ENCODE assay signal across 8 cellular contexts in the genomic region with DNA sequence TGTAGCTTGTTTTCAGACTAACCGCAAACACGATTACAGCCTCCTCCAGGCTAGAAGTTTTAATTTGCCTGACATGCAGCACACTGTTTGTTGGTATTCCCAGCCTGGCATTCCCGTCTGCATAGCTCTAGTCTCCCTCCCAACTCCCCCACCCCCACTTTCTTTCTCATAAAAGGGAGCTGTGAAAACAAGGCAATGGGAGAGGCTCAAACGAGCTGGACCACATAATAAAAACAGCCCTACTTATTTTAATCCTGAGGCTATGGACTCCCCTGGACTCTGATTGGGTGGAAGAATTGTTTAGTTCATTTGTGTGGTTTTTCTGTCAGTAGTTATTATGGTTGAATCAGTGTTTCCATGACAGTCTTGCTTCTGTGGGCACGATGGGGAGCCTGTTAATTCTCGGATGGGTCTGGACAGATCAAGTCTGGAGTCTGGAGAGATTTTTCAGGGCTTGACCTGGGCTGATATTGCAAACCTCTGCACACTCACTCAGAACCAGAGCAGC. TPM values are rescaled to one million over a fixed set of nuclear protein-coding genes. Genes with fewer than 3 reads are reported as not detected.
A peak's percentile ranks its signal among the peaks of the same experiment; 100 is the strongest.
DNase-seq lines count a peak whose midpoint lies in the region; ATAC-seq and TF ChIP-seq lines count a peak whose summit lies in the region.

No MANE protein-coding gene starts in this region.

- H3K4me3 Mint-ChIP-seq in brain (peak overlapping the region; percentile 86 to 95 (median 91)), immature natural killer cell (peak overlapping the region; percentile 79 to 85 (median 82))

- in situ Hi-C loops in KBM-7 (cut with MboI; ENCODE audit: low pct_unique_long_range_greater_than_20kb, low sequenced_read_pairs) = no loop called here

- H3K27me3 Mint-ChIP-seq in brain (peaks cover 3% of the 10 kb centered on the region), immature natural killer cell (ENCODE audit: low read depth in 3 of 3) (peaks cover 0 to 3% (median 3%) of the 10 kb centered on the region in 3 donors)

- H3K9me3 Mint-ChIP-seq in brain (peaks cover 0 to 4% (median 0%) of the 10 kb centered on the region in 5 experiments), immature natural killer cell (no peaks in the 10 kb centered on the region)

- TF ChIP-seq CTCF in AG10803 (conservative IDR thresholded peaks at IDR 0.05; ENCODE audit: low read length) = no peak
- TF ChIP-seq CTCF in brain (conservative IDR thresholded peaks at IDR 0.05) = no peak

- ATAC-seq in HG02759 (IDR thresholded peaks at IDR 0.05; ENCODE audit: unreplicated experiment) = no peak
- no peak for ATAC-seq in HG03159 (IDR thresholded peaks at IDR 0.05; ENCODE audit: unreplicated experiment)

- peak; percentile 82 for DNase-seq in AG10803 (ENCODE audit: low read depth)
- peak; percentile 66 for DNase-seq in KBM-7
- DNase-seq in immature natural killer cell = no peak
- peak; percentile 36 for DNase-seq in smooth muscle cell of the brain vasculature (ENCODE audit: low read depth, low spot score)
- DNase-seq in NAMALWA (ENCODE audit: low spot score) = no peak

- H3K4me3 ChIP-seq in AG10803 (ENCODE audit: low read length) = peak overlapping the region; percentile 88

- H3K27ac Mint-ChIP-seq in brain (peak overlapping the region; percentile 16 to 95 (median 86)), immature natural killer cell (peak overlapping the region in 1 of 6 donors; percentile 9)

- peaks cover 50% of the 10 kb centered on the region for H3K4me1 Mint-ChIP-seq in brain
- H3K4me1 Mint-ChIP-seq in immature natural killer cell = peaks cover 8 to 22% of the 10 kb centered on the region in 2 donors

- H3K36me3 Mint-ChIP-seq in brain (no peaks in the 10 kb centered on the region), immature natural killer cell (peaks cover under 1 to 3% (median 2%) of the 10 kb centered on the region in 3 donors)

RNA-seq across cellular contexts. Expression of a gene that starts 1.2 kb away (rescaled TPM):
- 0.95 TPM for polyA plus RNA-seq in brain (ENCODE audit: insufficient read depth, low read depth, low replicate concordance)
- polyA plus RNA-seq in immature natural killer cell = under 1 TPM in 1 of 3 donors, not detected in 2; 0.13 TPM

Comparison
In these comparisons a context has a peak if more than half of its experiments do, and no peak if none do; other contexts are left out.
1. DNase-seq: peak in AG10803 (single experiment), KBM-7 (single experiment) and smooth muscle cell of the brain vasculature (single experiment); none in immature natural killer cell (0 of 3) and NAMALWA (single experiment).